ENCODE assay signal across 8 cellular contexts in the genomic region with DNA sequence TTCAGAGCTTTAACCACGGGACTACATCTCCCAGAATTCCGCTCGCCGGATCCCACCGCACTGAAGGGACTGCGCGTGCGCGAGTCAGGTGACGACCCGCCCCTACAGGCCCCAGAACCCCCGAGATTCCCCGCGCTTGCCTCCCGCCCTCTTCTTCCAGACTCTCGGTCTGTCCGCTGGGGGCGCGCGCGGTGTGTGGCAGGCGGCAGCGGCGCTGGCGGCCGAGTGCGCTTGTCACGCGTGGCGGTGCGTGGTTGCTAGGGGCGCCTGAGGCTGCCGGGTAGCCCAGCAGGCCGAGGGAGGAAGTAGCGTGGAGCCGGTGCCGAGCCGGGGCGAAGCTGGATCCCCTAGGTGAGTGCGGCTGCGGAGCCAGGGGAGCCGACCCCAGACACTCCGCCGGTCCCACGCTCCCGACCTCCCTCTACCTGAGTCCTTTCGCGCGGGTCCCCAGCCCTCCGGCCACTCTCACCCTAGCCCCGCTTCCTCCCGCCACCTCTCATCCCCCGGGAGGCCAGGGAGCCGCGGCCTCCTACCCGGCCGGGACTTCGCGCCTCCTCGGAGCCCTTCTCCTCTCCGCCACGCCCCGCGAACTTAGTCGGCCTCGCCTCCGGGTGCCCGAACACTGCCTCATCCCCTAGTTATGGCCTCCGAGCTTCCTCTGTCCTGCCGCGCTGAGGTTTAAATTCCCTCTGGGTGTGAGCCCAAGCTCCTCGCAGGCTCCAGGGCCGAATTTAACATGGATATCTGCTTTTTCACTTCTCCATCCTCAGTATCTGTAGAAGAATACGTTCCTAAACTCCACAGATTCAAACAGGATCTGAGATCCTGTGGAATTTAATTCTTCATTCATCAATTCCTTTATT. TPM values are rescaled to one million over a fixed set of nuclear protein-coding genes. Genes with fewer than 3 reads are reported as not detected.
A peak's percentile ranks its signal among the peaks of the same experiment; 100 is the strongest.
DNase-seq lines count a peak whose midpoint lies in the region; ATAC-seq and TF ChIP-seq lines count a peak whose summit lies in the region.

A gene with protein sequence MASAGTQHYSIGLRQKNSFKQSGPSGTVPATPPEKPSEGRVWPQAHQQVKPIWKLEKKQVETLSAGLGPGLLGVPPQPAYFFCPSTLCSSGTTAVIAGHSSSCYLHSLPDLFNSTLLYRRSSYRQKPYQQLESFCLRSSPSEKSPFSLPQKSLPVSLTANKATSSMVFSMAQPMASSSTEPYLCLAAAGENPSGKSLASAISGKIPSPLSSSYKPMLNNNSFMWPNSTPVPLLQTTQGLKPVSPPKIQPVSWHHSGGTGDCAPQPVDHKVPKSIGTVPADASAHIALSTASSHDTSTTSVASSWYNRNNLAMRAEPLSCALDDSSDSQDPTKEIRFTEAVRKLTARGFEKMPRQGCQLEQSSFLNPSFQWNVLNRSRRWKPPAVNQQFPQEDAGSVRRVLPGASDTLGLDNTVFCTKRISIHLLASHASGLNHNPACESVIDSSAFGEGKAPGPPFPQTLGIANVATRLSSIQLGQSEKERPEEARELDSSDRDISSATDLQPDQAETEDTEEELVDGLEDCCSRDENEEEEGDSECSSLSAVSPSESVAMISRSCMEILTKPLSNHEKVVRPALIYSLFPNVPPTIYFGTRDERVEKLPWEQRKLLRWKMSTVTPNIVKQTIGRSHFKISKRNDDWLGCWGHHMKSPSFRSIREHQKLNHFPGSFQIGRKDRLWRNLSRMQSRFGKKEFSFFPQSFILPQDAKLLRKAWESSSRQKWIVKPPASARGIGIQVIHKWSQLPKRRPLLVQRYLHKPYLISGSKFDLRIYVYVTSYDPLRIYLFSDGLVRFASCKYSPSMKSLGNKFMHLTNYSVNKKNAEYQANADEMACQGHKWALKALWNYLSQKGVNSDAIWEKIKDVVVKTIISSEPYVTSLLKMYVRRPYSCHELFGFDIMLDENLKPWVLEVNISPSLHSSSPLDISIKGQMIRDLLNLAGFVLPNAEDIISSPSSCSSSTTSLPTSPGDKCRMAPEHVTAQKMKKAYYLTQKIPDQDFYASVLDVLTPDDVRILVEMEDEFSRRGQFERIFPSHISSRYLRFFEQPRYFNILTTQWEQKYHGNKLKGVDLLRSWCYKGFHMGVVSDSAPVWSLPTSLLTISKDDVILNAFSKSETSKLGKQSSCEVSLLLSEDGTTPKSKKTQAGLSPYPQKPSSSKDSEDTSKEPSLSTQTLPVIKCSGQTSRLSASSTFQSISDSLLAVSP (plus strand): TSS at position 149 of the 863 bp plus-strand sequence. CDS start 26,842 bp downstream, outside the sequence.

- H3K36me3 Mint-ChIP-seq in progenitor cell of endocrine pancreas (ENCODE audit: insufficient read depth) = peaks cover 1% of the 10 kb centered on the region

- H3K9me3 Mint-ChIP-seq in progenitor cell of endocrine pancreas (ENCODE audit: low read depth) = no peaks in the 10 kb centered on the region

- no peaks in the 10 kb centered on the region for H3K27me3 Mint-ChIP-seq in progenitor cell of endocrine pancreas

- intact Hi-C loops in T-helper 1 cell treated with Interleukin-12 subunit alpha and Interleukin-12 subunit beta and Interleukin-4 antibody, amounts not matched to agents 30 ng/mL and 1 ng/mL, for 36 hours (cut with micrococcal nuclease) = loop anchor here (1.0 to 5.0 kb wide), 20 partner anchors 22 to 886 kb away; a partner anchor contains a TSS
- intact Hi-C loops in left cardiac atrium (cut with DNase I) = loop anchor here in 1 of 2 donors (5.0 kb wide), 1 partner anchor 136 kb away; no protein-coding TSS in a partner anchor

- DNase-seq in GM13977 (ENCODE audit: low spot score) (peak; percentile 98), NCI-H146 treated with DMSO at 0.1 percent for 48 hours (lab: John Stamatoyannopoulos, UW; ENCODE audit: unreplicated experiment) (peak; percentile 72), amniotic epithelial cell (ENCODE audit: low read depth) (peak; percentile 91), left cardiac atrium (peak; percentile 99), progenitor cell of endocrine pancreas (ENCODE audit: low spot score, unreplicated experiment) (peak; percentile 99), ureter (ENCODE audit: low spot score) (peak; percentile 98)

- peaks cover 12% of the 10 kb centered on the region for H3K4me1 Mint-ChIP-seq in progenitor cell of endocrine pancreas (ENCODE audit: low read depth)

- TF ChIP-seq CTCF in GM13977 (IDR thresholded peaks at IDR 0.05; ENCODE audit: extremely low read depth, insufficient read depth, missing control alignments) = peak; percentile 91
- TF ChIP-seq CTCF in progenitor cell of endocrine pancreas (IDR thresholded peaks at IDR 0.05; ENCODE audit: unreplicated experiment) = peak; percentile 93

- peak; percentile 86 for ATAC-seq in HG02884 (IDR thresholded peaks at IDR 0.05; ENCODE audit: unreplicated experiment)
- ATAC-seq in left cardiac atrium = peak; percentile 98 to 99

- peak within 1 kb of the TSS; percentile 96 for H3K4me3 Mint-ChIP-seq in progenitor cell of endocrine pancreas (ENCODE audit: low read depth)

- H3K27ac Mint-ChIP-seq in progenitor cell of endocrine pancreas = peak within 1 kb of the TSS; percentile 99

- in situ Hi-C loops in GM13977 (cut with MboI; ENCODE audit: low pct_unique_long_range_greater_than_20kb, low sequenced_read_pairs, unreplicated experiment) = no loop called here

RNA-seq across cellular contexts. Expression of the gene that starts here (rescaled TPM):
- 38.5 and 47.3 TPM in 2 replicates for total RNA-seq in T-helper 1 cell treated with Interleukin-12 subunit alpha and Interleukin-12 subunit beta and Interleukin-4 antibody, amounts not matched to agents 30 ng/mL and 1 ng/mL, for 36 hours
- total RNA-seq in left cardiac atrium = 10 to 100 TPM in 1 of 2 donors, 1 to 10 TPM in 1; 8.0 to 12.3 TPM
- total RNA-seq in progenitor cell of endocrine pancreas = 92.1 and 93.4 TPM in 2 replicates
- total RNA-seq in ureter = 39.1 TPM

Comparison
In these comparisons a context has a peak if more than half of its experiments do, and no peak if none do; other contexts are left out.
1. Peak in every context shown above with its lines: DNase-seq and ATAC-seq.